In the genomic region with DNA sequence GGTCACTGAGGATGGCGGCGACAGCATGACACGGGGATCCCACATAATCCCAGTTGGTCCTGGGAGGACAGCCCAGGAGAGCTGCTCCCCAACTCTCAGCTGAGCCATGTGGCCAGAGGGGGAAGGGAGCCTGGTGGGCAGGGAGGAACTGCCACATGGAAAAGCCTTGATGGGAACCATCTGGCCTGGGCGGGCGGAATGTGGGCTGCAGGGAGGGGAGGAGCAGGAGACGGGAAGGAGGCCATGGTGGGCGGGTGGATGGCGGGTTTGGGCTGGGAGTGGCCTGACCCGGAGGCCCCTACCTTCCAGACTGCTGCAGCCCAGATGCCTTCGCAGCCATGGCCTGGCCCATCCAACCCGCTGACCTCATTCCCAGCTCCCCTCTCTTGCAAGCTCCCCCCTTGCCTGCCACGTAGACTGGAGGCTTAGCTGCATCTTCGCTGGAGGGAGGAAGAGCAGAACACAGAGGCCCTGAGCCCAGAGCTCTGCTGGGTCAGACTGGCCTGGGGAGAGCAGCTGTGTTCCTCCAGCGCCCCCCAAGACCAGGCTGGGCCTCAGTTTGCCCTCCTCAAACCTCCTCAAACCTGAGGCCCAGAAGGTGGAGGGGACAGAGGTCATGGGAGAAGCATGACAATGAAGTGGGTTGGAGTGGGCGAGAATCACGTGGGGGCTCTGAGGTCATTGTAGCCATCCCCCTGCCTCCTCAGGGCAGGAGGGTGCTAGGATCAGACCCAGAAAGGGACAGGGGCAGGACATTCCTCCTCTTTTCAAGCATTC, we compare ENCODE assay signal across 10 cellular contexts. TPM values are rescaled to one million over a fixed set of nuclear protein-coding genes. Genes with fewer than 3 reads are reported as not detected.
DNase-seq lines count a peak whose midpoint lies in the region; ATAC-seq and TF ChIP-seq lines count a peak whose summit lies in the region.
"Had no signal": no experiment of that assay in that cellular context is flagged by ENCODE, and none has a peak within 500 bp of the region (broad histone marks: within the 10 kb centered on the region; RNA-seq: fewer than 3 reads in every experiment).

No MANE protein-coding gene starts in this region.

- H3K4me3 ChIP-seq in fibroblast of villous mesenchyme (ENCODE audit: low read depth, low read length) (peak overlapping the region; percentile 48), ovary (no peak overlapping the region)
- H3K4me3 ChIP-seq in naive thymus-derived CD4-positive, alpha-beta T cell (ENCODE audit: low read length), result no peak overlapping the region

- H3K9me3 Mint-ChIP-seq in naive thymus-derived CD4-positive, alpha-beta T cell, result peaks cover 0 to 2% (median 0%) of the 10 kb centered on the region in 11 donors

- peak; percentile 54 for DNase-seq in CD1c-positive myeloid dendritic cell (ENCODE audit: extremely low spot score)
- DNase-seq in RPMI7951 (ENCODE audit: low read depth), result peak; percentile 98
- peak; percentile 100 for DNase-seq in fibroblast of villous mesenchyme (ENCODE audit: low read depth)
- peak; percentile 97 to 99 (median 98) for DNase-seq in ovary
- no peak for DNase-seq in caudate nucleus (lab: John Stamatoyannopoulos, UW)
- no peak for DNase-seq in NCI-H2081 (lab: John Stamatoyannopoulos, UW)
- DNase-seq in naive thymus-derived CD4-positive, alpha-beta T cell, result no peak
- no peak for DNase-seq in NCI-H446 treated with DMSO at 0.1 percent for 48 hours (lab: John Stamatoyannopoulos, UW)

- peaks cover 37 to 62% (median 44%) of the 10 kb centered on the region in 5 donors for H3K27me3 Mint-ChIP-seq in naive thymus-derived CD4-positive, alpha-beta T cell

- no peaks in the 10 kb centered on the region for H3K27me3 ChIP-seq in ovary
- peaks cover 0 to 6% of the 10 kb centered on the region in 2 donors for H3K27me3 ChIP-seq in naive thymus-derived CD4-positive, alpha-beta T cell (ENCODE audit: control insufficient read depth in 2 of 2, insufficient read depth in 2 of 2, low read length in 2 of 2)

- no peak overlapping the region for H3K4me3 Mint-ChIP-seq in naive thymus-derived CD4-positive, alpha-beta T cell

- no peaks in the 10 kb centered on the region for H3K36me3 ChIP-seq in ovary
- no peaks in the 10 kb centered on the region for H3K36me3 ChIP-seq in naive thymus-derived CD4-positive, alpha-beta T cell (ENCODE audit: control insufficient read depth in 2 of 3, insufficient read depth in 3 of 3, low read length in 3 of 3)

- peak overlapping the region; percentile 92 to 95 for H3K27ac ChIP-seq in ovary
- H3K27ac ChIP-seq in caudate nucleus (ENCODE audit: low read depth, low read length), result no peak overlapping the region
- H3K27ac ChIP-seq in naive thymus-derived CD4-positive, alpha-beta T cell (ENCODE audit: low read depth, low read length), result no peak overlapping the region

- no peaks in the 10 kb centered on the region for H3K9me3 ChIP-seq in ovary
- no peaks in the 10 kb centered on the region for H3K9me3 ChIP-seq in naive thymus-derived CD4-positive, alpha-beta T cell (ENCODE audit: control insufficient read depth in 2 of 3, low read length in 3 of 3)

- peak; percentile 46 for TF ChIP-seq POLR2A in ovary (IDR thresholded peaks at IDR 0.05)

- peaks cover 0 to 3% (median 0%) of the 10 kb centered on the region in 5 donors for H3K36me3 Mint-ChIP-seq in naive thymus-derived CD4-positive, alpha-beta T cell

- H3K4me1 ChIP-seq in ovary (ENCODE audit: insufficient read depth), result peaks cover 44% of the 10 kb centered on the region
- peaks cover 0 to 4% of the 10 kb centered on the region in 2 donors for H3K4me1 ChIP-seq in naive thymus-derived CD4-positive, alpha-beta T cell (ENCODE audit: control insufficient read depth in 2 of 2, insufficient read depth in 2 of 2, low read length in 2 of 2)

- TF ChIP-seq CTCF in fibroblast of villous mesenchyme (IDR thresholded peaks at IDR 0.05; ENCODE audit: insufficient read depth, low read depth, low read length) (no peak), ovary (IDR thresholded peaks at IDR 0.05) (no peak)

- peaks cover 5 to 14% (median 10%) of the 10 kb centered on the region in 7 donors for H3K4me1 Mint-ChIP-seq in naive thymus-derived CD4-positive, alpha-beta T cell

- ATAC-seq in naive thymus-derived CD4-positive, alpha-beta T cell, result no peak

- 7 to 13% (median 10%) methylated on average over 16 of the region's 16 CpGs for WGBS in ovary, 3 donors

- H3K27ac Mint-ChIP-seq in naive thymus-derived CD4-positive, alpha-beta T cell, result no peak overlapping the region

- POLR2A ChIA-PET in naive thymus-derived CD4-positive, alpha-beta T cell (lab: Charles Lee), result no interaction called here

- TF ChIP-seq EP300 in ovary (IDR thresholded peaks at IDR 0.05), result peak; percentile 62

- intact Hi-C loops in ovary (cut with DNase I), result no loop called here
- intact Hi-C loops in naive thymus-derived CD4-positive, alpha-beta T cell (cut with micrococcal nuclease), result no loop called here

- CTCF ChIA-PET in naive thymus-derived CD4-positive, alpha-beta T cell (lab: Charles Lee), result interaction anchor here (0.9 to 1.1 kb wide), 2 partner anchors 9 to 63 kb away, joined by 3 read pairs; no protein-coding TSS in a partner anchor

RNA-seq across cellular contexts. Expression of a gene that starts 8.2 kb away (rescaled TPM):
- 239 and 259 TPM in 2 replicates for total RNA-seq in RPMI7951 (2014; rRNA removed; shearing (Covaris generic))
- total RNA-seq in fibroblast of villous mesenchyme (2,749 and 5,894 TPM in 2 replicates), ovary (1,000 to 10,000 TPM in 1 of 7 donors, 100 to 1,000 TPM in 5, 10 to 100 TPM in 1; 71.2 to 1,087 (median 550) TPM)
- 100 to 1,000 TPM; 260 to 321 TPM for polyA plus RNA-seq in ovary
- total RNA-seq in naive thymus-derived CD4-positive, alpha-beta T cell, result 10 to 100 TPM in 1 of 5 experiments, 1 to 10 TPM in 3, under 1 TPM in 1; 0.36 to 12.6 (median 1.2) TPM
- not detected for polyA plus RNA-seq in naive thymus-derived CD4-positive, alpha-beta T cell

RNA-seq across cellular contexts. Expression of a gene that starts 43.9 kb away (rescaled TPM):
- total RNA-seq in RPMI7951 (2014; rRNA removed; shearing (Covaris generic)), result not detected in 2 replicates
- total RNA-seq in fibroblast of villous mesenchyme, result 0.32 TPM in 1 of 2 replicates, not detected in the other
- 1 to 10 TPM in 5 of 7 donors, under 1 TPM in 2; 0.48 to 3.4 (median 1.2) TPM for total RNA-seq in ovary
- polyA plus RNA-seq in ovary, result 1 to 10 TPM; 2.2 to 3.4 TPM
- total RNA-seq in naive thymus-derived CD4-positive, alpha-beta T cell, result under 1 TPM in 1 of 5 experiments, not detected in 4; 0.69 TPM
- polyA plus RNA-seq in naive thymus-derived CD4-positive, alpha-beta T cell, result not detected
- total RNA-seq: glomerular endothelial cell, NCI-H460 had no signal

RNA-seq across cellular contexts. Expression of a gene that starts 59.2 kb away (rescaled TPM):
- 9.5 and 12.8 TPM in 2 replicates for total RNA-seq in RPMI7951 (2014; rRNA removed; shearing (Covaris generic))
- 38.7 and 47.1 TPM in 2 replicates for total RNA-seq in fibroblast of villous mesenchyme
- 100 to 1,000 TPM in 1 of 7 donors, 10 to 100 TPM in 6; 14.8 to 109 (median 75.4) TPM for total RNA-seq in ovary
- 10 to 100 TPM; 17.8 to 33.0 TPM for polyA plus RNA-seq in ovary
- total RNA-seq in naive thymus-derived CD4-positive, alpha-beta T cell, result 100 to 1,000 TPM in 2 of 5 experiments, 10 to 100 TPM in 3; 63.1 to 142 (median 69.1) TPM
- polyA plus RNA-seq in naive thymus-derived CD4-positive, alpha-beta T cell, result under 1 TPM; 0.63 to 0.72 TPM

Comparison
In these comparisons a context has a peak if more than half of its experiments do, and no peak if none do; other contexts are left out.
1. DNase-seq: peak in CD1c-positive myeloid dendritic cell (single experiment), RPMI7951 (single experiment), fibroblast of villous mesenchyme (single experiment) and ovary (5 of 5); none in caudate nucleus (0 of 61), NCI-H2081 (0 of 2), naive thymus-derived CD4-positive, alpha-beta T cell (0 of 9) and NCI-H446 treated with DMSO at 0.1 percent for 48 hours (single experiment).
2. H3K27ac ChIP-seq: peak in ovary (2 of 2); none in caudate nucleus (single experiment) and naive thymus-derived CD4-positive, alpha-beta T cell (single experiment).
3. RNA of a gene that starts 8.2 kb away (total RNA-seq): 2,749 to 5,894 TPM in fibroblast of villous mesenchyme, 71.2 to 1,087 TPM in ovary and 239 to 259 TPM in RPMI7951; 0.36 to 12.6 TPM in naive thymus-derived CD4-positive, alpha-beta T cell; every median in the first group is over 4 times any median in the second.